Comparison of ENCODE assay signal across 8 cellular contexts in genomic region chr7:44633254-44634186, GRCh38. TPM values are rescaled to one million over a fixed set of nuclear protein-coding genes. Genes with fewer than 3 reads are reported as not detected.
DNase-seq lines count a peak whose midpoint lies in the region; ATAC-seq and TF ChIP-seq lines count a peak whose summit lies in the region.

No MANE protein-coding gene starts in this region.

- H3K56ac ChIP-seq in IMR-90 (ENCODE audit: extremely low read depth, insufficient read depth, low read length), result no peak overlapping the region

- TF ChIP-seq CTCF in Calu3 (IDR thresholded peaks at IDR 0.05; ENCODE audit: unreplicated experiment), result no peak
- no peak for TF ChIP-seq CTCF in IMR-90 (conservative IDR thresholded peaks at IDR 0.05; ENCODE audit: low read depth, low read length)
- no peak for TF ChIP-seq CTCF in activated CD8-positive, alpha-beta T cell treated with anti-CD3 and anti-CD28 coated beads for 36 hours (IDR thresholded peaks at IDR 0.05)
- no peak for TF ChIP-seq CTCF in omental fat pad (IDR thresholded peaks at IDR 0.05)

- H3K27me3 ChIP-seq in IMR-90 (ENCODE audit: control insufficient read depth, insufficient read depth, low read length), result no peaks in the 10 kb centered on the region

- POLR2A ChIA-PET in IMR-90 (lab: Charles Lee; ENCODE audit: unreplicated experiment), result no interaction called here
- POLR2A ChIA-PET in activated CD8-positive, alpha-beta T cell treated with anti-CD3 and anti-CD28 coated beads for 36 hours (lab: Charles Lee), result interaction anchor here (0.6 to 1.9 kb wide), 11 partner anchors 8 to 165 kb away, joined by 3 to 13 read pairs (median 4); partner anchors contain the start of genes OGDH and TMED4

- H4K8ac ChIP-seq in IMR-90 (ENCODE audit: low read depth in 2 of 2, low read length in 2 of 2), result peak overlapping the region in 1 of 2 experiments; percentile 37; a peak in 1 of 4 replicates

- H3K9ac ChIP-seq in IMR-90 (ENCODE audit: low read depth, low read length), result no peak overlapping the region

- H4K91ac ChIP-seq in IMR-90 (ENCODE audit: insufficient read depth, low read depth, low read length), result no peak overlapping the region; the same call in 1 of the 2 replicates

- H3K27ac ChIP-seq in IMR-90 (ENCODE audit: insufficient read depth, low read length), result peak overlapping the region; percentile 57; the same call in 1 of the 2 replicates

- peaks cover 41% of the 10 kb centered on the region for H3K9me1 ChIP-seq in IMR-90 (ENCODE audit: insufficient read depth, low read length)

- peak overlapping the region; percentile 11; the same call in 1 of the 2 replicates for H3K4me2 ChIP-seq in IMR-90 (ENCODE audit: low read depth, low read length)

- H2AK9ac ChIP-seq in IMR-90 (replicated peaks; ENCODE audit: low read depth, low read length, poor library complexity), result peak overlapping the region; percentile 42

- peak overlapping the region; percentile 86 for H3K27ac Mint-ChIP-seq in Calu3 (ENCODE audit: unreplicated experiment)
- peak overlapping the region; percentile 91 for H3K27ac Mint-ChIP-seq in activated CD8-positive, alpha-beta T cell treated with anti-CD3 and anti-CD28 coated beads for 36 hours

- no peaks in the 10 kb centered on the region for H3K27me3 Mint-ChIP-seq in Calu3 (ENCODE audit: unreplicated experiment)
- H3K27me3 Mint-ChIP-seq in activated CD8-positive, alpha-beta T cell treated with anti-CD3 and anti-CD28 coated beads for 36 hours, result no peaks in the 10 kb centered on the region

- H3K9me3 Mint-ChIP-seq in Calu3 (ENCODE audit: low read depth, unreplicated experiment), result no peaks in the 10 kb centered on the region
- no peaks in the 10 kb centered on the region for H3K9me3 Mint-ChIP-seq in activated CD8-positive, alpha-beta T cell treated with anti-CD3 and anti-CD28 coated beads for 36 hours

- H3K9me3 ChIP-seq in IMR-90 (ENCODE audit: control insufficient read depth, insufficient read depth, low read length), result no peaks in the 10 kb centered on the region

- in situ Hi-C loops in IMR-90 (cut with MboI; ENCODE audit: low sequenced_read_pairs), result no loop called here

- no peak overlapping the region for H3K23ac ChIP-seq in IMR-90 (ENCODE audit: low read depth, low read length)

- peak overlapping the region; percentile 9; the same call in 1 of the 2 replicates for H2BK120ac ChIP-seq in IMR-90 (ENCODE audit: low read depth, low read length)

- TF ChIP-seq POLR2A in IMR-90 (IDR thresholded peaks at IDR 0.05; ENCODE audit: low read depth, low read length), result peak; percentile 59
- peak; percentile 83 for TF ChIP-seq POLR2A in erythroblast (IDR thresholded peaks at IDR 0.05; ENCODE audit: low read length)

- peaks cover 76% of the 10 kb centered on the region for H3K4me1 Mint-ChIP-seq in Calu3 (ENCODE audit: low read depth, unreplicated experiment)
- peaks cover 83% of the 10 kb centered on the region for H3K4me1 Mint-ChIP-seq in activated CD8-positive, alpha-beta T cell treated with anti-CD3 and anti-CD28 coated beads for 36 hours (ENCODE audit: low read depth)

- dilution Hi-C loops in IMR-90 (cut with HindIII; ENCODE audit: low sequenced_read_pairs, unreplicated experiment), result no loop called here

- H3K36me3 ChIP-seq in IMR-90 (ENCODE audit: control insufficient read depth, insufficient read depth, low read length), result peaks cover 3% of the 10 kb centered on the region; the same call in 1 of the 2 replicates

- no peak overlapping the region for H3K4me3 ChIP-seq in IMR-90 (ENCODE audit: insufficient read depth, low read depth, low read length)

- DNase-seq in Calu3 (peak; percentile 75), IMR-90 (peak; percentile 97), erythroblast (lab: John Stamatoyannopoulos, UW) (peak; percentile 74), omental fat pad (ENCODE audit: low spot score) (no peak), superior temporal gyrus (ENCODE audit: extremely low spot score) (no peak)
- DNase-seq in activated CD8-positive, alpha-beta T cell treated with anti-CD3 and anti-CD28 coated beads for 36 hours, result peak; percentile 67
- no peak for DNase-seq in NK-92 treated with Interleukin-12 subunit alpha and Interleukin-12 subunit beta, amount 100 ng/mL, for 24 hours (lab: John Stamatoyannopoulos, UW)

- H3K4me1 ChIP-seq in IMR-90 (ENCODE audit: control insufficient read depth, insufficient read depth, low read length), result peaks cover 34% of the 10 kb centered on the region

- no CpG with 5 or more reads among the region's 10 CpGs for WGBS in IMR-90 (ENCODE audit: extremely low coverage in 2 of 2, insufficient read length in 1 of 2), 2 experiments

- H3K36me3 Mint-ChIP-seq in Calu3 (ENCODE audit: insufficient read depth, unreplicated experiment), result peaks cover 70% of the 10 kb centered on the region
- H3K36me3 Mint-ChIP-seq in activated CD8-positive, alpha-beta T cell treated with anti-CD3 and anti-CD28 coated beads for 36 hours (ENCODE audit: low read depth), result peaks cover 26% of the 10 kb centered on the region

- ATAC-seq in GM21515 (IDR thresholded peaks at IDR 0.05; ENCODE audit: unreplicated experiment) (peak; percentile 63), IMR-90 (ENCODE audit: low read depth) (peak; percentile 70), omental fat pad (ENCODE audit: low FRiP score) (peak; percentile 52)
- ATAC-seq in activated CD8-positive, alpha-beta T cell treated with anti-CD3 and anti-CD28 coated beads for 36 hours, result peak; percentile 46

- BruUV-seq in Calu3 (replicated peaks; lab: Mats Ljungman, UMichigan) (TSS peak; percentile 60), IMR-90 (replicated peaks; lab: Mats Ljungman, UMichigan) (no TSS peak)

- peaks cover 7% of the 10 kb centered on the region; the same call in 1 of the 2 replicates for H4K20me1 ChIP-seq in IMR-90 (ENCODE audit: insufficient read depth, low read length)

- H3K4ac ChIP-seq in IMR-90 (ENCODE audit: low read depth, low read length), result peak overlapping the region; percentile 69

- CTCF ChIA-PET in Calu3 (lab: Charles Lee), result interaction anchor here (0.6 to 2.0 kb wide), 10 partner anchors 11 to 213 kb away, joined by 3 to 10 read pairs (median 4); partner anchors contain the start of gene OGDH
- CTCF ChIA-PET in IMR-90 (lab: Yijun Ruan, JAX), result interaction anchor here (1.3 kb wide), 1 partner anchor 158 kb away, joined by 4 read pairs; no protein-coding TSS in a partner anchor
- CTCF ChIA-PET in activated CD8-positive, alpha-beta T cell treated with anti-CD3 and anti-CD28 coated beads for 36 hours (lab: Charles Lee), result interaction anchor here (0.7 to 1.3 kb wide), 2 partner anchors 9 to 27 kb away, joined by 3 to 4 read pairs; partner anchors contain the start of gene OGDH

- peak overlapping the region; percentile 4; the same call in 1 of the 2 replicates for H2BK20ac ChIP-seq in IMR-90 (ENCODE audit: low read depth, low read length)

- peak overlapping the region; percentile 71; the same call in 1 of the 2 replicates for H2AK5ac ChIP-seq in IMR-90 (ENCODE audit: low read depth, low read length)

- peak overlapping the region; percentile 32; the same call in 1 of the 3 replicates for H2BK15ac ChIP-seq in IMR-90 (ENCODE audit: low read depth, low read length)

- H3K14ac ChIP-seq in IMR-90 (replicated peaks; ENCODE audit: low read depth, low read length), result peak overlapping the region; percentile 57; the same call in 1 of the 2 replicates

- peak overlapping the region; percentile 56 for H4K5ac ChIP-seq in IMR-90 (ENCODE audit: low read depth, low read length)

- H3K4me3 Mint-ChIP-seq in Calu3 (ENCODE audit: low read depth, unreplicated experiment), result peak overlapping the region; percentile 27
- peak overlapping the region; percentile 9 for H3K4me3 Mint-ChIP-seq in activated CD8-positive, alpha-beta T cell treated with anti-CD3 and anti-CD28 coated beads for 36 hours

- peaks cover 24 to 78% of the 10 kb centered on the region in 2 experiments; a peak in 3 of 4 replicates for H3K79me1 ChIP-seq in IMR-90 (ENCODE audit: low read depth in 1 of 2, low read length in 2 of 2)

- no peak; the same call in 1 of the 2 replicates for TF ChIP-seq RAD21 in IMR-90 (IDR thresholded peaks at IDR 0.05; ENCODE audit: low read length)

- H2BK5ac ChIP-seq in IMR-90 (ENCODE audit: low read depth, low read length, poor library complexity, severe bottlenecking), result peak overlapping the region; percentile 25

- H2AFZ ChIP-seq in IMR-90 (replicated peaks; ENCODE audit: low read length, poor library complexity), result no peak overlapping the region

- H3K18ac ChIP-seq in IMR-90 (ENCODE audit: low read depth, low read length), result peak overlapping the region; percentile 70

- intact Hi-C loops in Calu3 (cut with micrococcal nuclease; ENCODE audit: unreplicated experiment), result no loop called here
- intact Hi-C loops in IMR-90 (cut with micrococcal nuclease), result no loop called here
- intact Hi-C loops in activated CD8-positive, alpha-beta T cell treated with anti-CD3 and anti-CD28 coated beads for 36 hours (cut with micrococcal nuclease), result no loop called here

TF ChIP-seq in IMR-90, 13 proteins besides CTCF, POLR2A, EP300 and RAD21 (continues in another document):
- peak; percentile 96 for TF ChIP-seq BHLHE40 (IDR thresholded peaks at IDR 0.05; ENCODE audit: low read depth, low read length)

RNA-seq across cellular contexts. Expression of gene OGDH, which starts 27.1 kb away (rescaled TPM):
- total RNA-seq in Calu3 (2022) (100 and 105 TPM in 2 replicates), IMR-90 (2012; rRNA removed) (52.8 and 56.5 TPM in 2 replicates), omental fat pad (10 to 100 TPM; 75.4 to 91.0 (median 82.0) TPM)
- 47.4 and 47.5 TPM in 2 replicates for polyA plus RNA-seq in IMR-90 (2012; rRNA removed)
- 34.5 and 44.6 TPM in 2 replicates for polyA plus RNA-seq in IMR-90 (2012; cell fraction: cytosol; rRNA removed)
- polyA plus RNA-seq in IMR-90 (2012; cell fraction: nucleus; rRNA removed; ENCODE audit: low replicate concordance), result 38.0 and 54.5 TPM in 2 replicates
- total RNA-seq in activated CD8-positive, alpha-beta T cell treated with anti-CD3 and anti-CD28 coated beads for 36 hours, result 10 to 100 TPM; 78.6 to 85.6 TPM

RNA-seq across cellular contexts. Expression of gene TMED4, which starts 51.5 kb away (rescaled TPM):
- total RNA-seq in Calu3 (2022), result 115 and 128 TPM in 2 replicates
- 68.0 and 92.7 TPM in 2 replicates for total RNA-seq in IMR-90 (2012; rRNA removed)
- polyA plus RNA-seq in IMR-90 (2012; rRNA removed), result 57.3 and 58.6 TPM in 2 replicates
- 44.5 and 118 TPM in 2 replicates for polyA plus RNA-seq in IMR-90 (2012; cell fraction: cytosol; rRNA removed)
- 104 and 122 TPM in 2 replicates for polyA plus RNA-seq in IMR-90 (2012; cell fraction: nucleus; rRNA removed; ENCODE audit: low replicate concordance)
- 10 to 100 TPM; 74.6 to 76.2 TPM for total RNA-seq in activated CD8-positive, alpha-beta T cell treated with anti-CD3 and anti-CD28 coated beads for 36 hours
- 100 to 1,000 TPM; 105 to 140 (median 124) TPM for total RNA-seq in omental fat pad

RNA-seq across cellular contexts. Expression of gene DDX56, which starts 59.8 kb away (rescaled TPM):
- total RNA-seq in Calu3 (2022) (157 and 168 TPM in 2 replicates), IMR-90 (2012; rRNA removed) (56.9 and 67.7 TPM in 2 replicates), omental fat pad (100 to 1,000 TPM in 1 of 4 donors, 10 to 100 TPM in 3; 43.0 to 104 (median 50.3) TPM)
- polyA plus RNA-seq in IMR-90 (2012; rRNA removed), result 58.2 and 59.4 TPM in 2 replicates
- polyA plus RNA-seq in IMR-90 (2012; cell fraction: cytosol; rRNA removed), result 30.4 and 32.4 TPM in 2 replicates
- polyA plus RNA-seq in IMR-90 (2012; cell fraction: nucleus; rRNA removed; ENCODE audit: low replicate concordance), result 167 and 209 TPM in 2 replicates
- 10 to 100 TPM; 92.3 to 98.3 TPM for total RNA-seq in activated CD8-positive, alpha-beta T cell treated with anti-CD3 and anti-CD28 coated beads for 36 hours

Comparison
In these comparisons a context has a peak if more than half of its experiments do, and no peak if none do; other contexts are left out.
1. DNase-seq: peak in Calu3 (single experiment), IMR-90 (single experiment), activated CD8-positive, alpha-beta T cell treated with anti-CD3 and anti-CD28 coated beads for 36 hours (single experiment) and erythroblast (2 of 2); none in omental fat pad (single experiment), superior temporal gyrus (single experiment) and NK-92 treated with Interleukin-12 subunit alpha and Interleukin-12 subunit beta, amount 100 ng/mL, for 24 hours (single experiment).
2. Peak in every context shown above with its lines, with median percentiles within 50 percentile points of each other: ATAC-seq.